ENCODE assay signal across 1 cellular context in genomic region chr10:104139221-104139620, GRCh38.
A peak's percentile ranks its signal among the peaks of the same experiment; 100 is the strongest.
TF ChIP-seq lines count a peak whose summit lies in the region.

No MANE protein-coding gene starts in this region.

TF ChIP-seq in HepG2, 621 proteins besides CTCF, POLR2A, EP300 and RAD21:
- TF ChIP-seq SRF (IDR thresholded peaks at IDR 0.05; ENCODE audit: low read depth, low read length) (no peak), ZNF543 (CRISPR knock-in tag; IDR thresholded peaks at IDR 0.05) (no peak), MXI1 (IDR thresholded peaks at IDR 0.05; ENCODE audit: borderline replicate concordance, low read depth, low read length) (no peak), PLSCR1 (CRISPR knock-in tag; IDR thresholded peaks at IDR 0.05; ENCODE audit: borderline replicate concordance) (no peak), STAG1 (CRISPR knock-in tag; IDR thresholded peaks at IDR 0.05) (peak; percentile 39), ZNF839 (CRISPR knock-in tag; IDR thresholded peaks at IDR 0.05; ENCODE audit: borderline replicate concordance) (no peak)
